8 cellular contexts compared by ENCODE assay signal in genomic region chr15:97961067-97961954, GRCh38. TPM values are rescaled to one million over a fixed set of nuclear protein-coding genes. Genes with fewer than 3 reads are reported as not detected.
DNase-seq lines count a peak whose midpoint lies in the region; ATAC-seq and TF ChIP-seq lines count a peak whose summit lies in the region.

No MANE protein-coding gene starts in this region.

- no peak for TF ChIP-seq CTCF in brain microvascular endothelial cell (IDR thresholded peaks at IDR 0.05; ENCODE audit: low read depth, low read length, missing control alignments)

- H3K27ac ChIP-seq in brain microvascular endothelial cell = no peak overlapping the region

- peaks cover 2% of the 10 kb centered on the region for H3K9me3 ChIP-seq in iPS-18c (ENCODE audit: control insufficient read depth, insufficient read depth, low read length)

- no peak for ATAC-seq in sciatic nerve
- ATAC-seq in GM21529 (IDR thresholded peaks at IDR 0.05; ENCODE audit: unreplicated experiment) = no peak

- H3K36me3 ChIP-seq in brain microvascular endothelial cell (replicated peaks) = no peaks in the 10 kb centered on the region

- H3K4me3 ChIP-seq in GM08714 (ENCODE audit: low read length) = peak overlapping the region; percentile 61
- peak overlapping the region; percentile 59 for H3K4me3 ChIP-seq in brain microvascular endothelial cell (ENCODE audit: low read depth, low read length)
- peak overlapping the region; percentile 69 for H3K4me3 ChIP-seq in iPS-18c (ENCODE audit: insufficient read depth, low read depth, low read length)

- intact Hi-C loops in sciatic nerve (cut with DNase I) = no loop called here

- no peaks in the 10 kb centered on the region for H3K27me3 ChIP-seq in brain microvascular endothelial cell (replicated peaks)

- in situ Hi-C loops in brain microvascular endothelial cell (cut with HindIII; ENCODE audit: low pct_ligation_motif_present, low sequenced_read_pairs) = no loop called here

- peak; percentile 6 for DNase-seq in NCI-H748 treated with DMSO at 0.1 percent for 48 hours (lab: John Stamatoyannopoulos, UW)
- no peak for DNase-seq in brain microvascular endothelial cell
- DNase-seq in sciatic nerve (ENCODE audit: low spot score) = peak; percentile 69
- no peak for DNase-seq in NCI-H446 (lab: John Stamatoyannopoulos, UW)
- no peak for DNase-seq in inferior parietal cortex (ENCODE audit: extremely low spot score)

RNA-seq across cellular contexts. Expression of gene ARRDC4, which starts 0.8 kb away (rescaled TPM):
- 48.2 TPM for total RNA-seq in sciatic nerve

Comparison
In these comparisons a context has a peak if more than half of its experiments do, and no peak if none do; other contexts are left out.
1. DNase-seq: peak in NCI-H748 treated with DMSO at 0.1 percent for 48 hours (single experiment) and sciatic nerve (single experiment); none in brain microvascular endothelial cell (single experiment), NCI-H446 (0 of 2) and inferior parietal cortex (single experiment).
2. Peak in every context shown above with its lines, with median percentiles within 50 percentile points of each other: H3K4me3 ChIP-seq.